1 cellular context compared by ENCODE assay signal in genomic region chr4:77665381-77666069, GRCh38.
TF ChIP-seq lines count a peak whose summit lies in the region.

No MANE protein-coding gene starts in this region.

TF ChIP-seq in K562, 482 proteins besides CTCF, POLR2A, EP300 and RAD21 (continued from another document):
- TF ChIP-seq, protein P1, sequence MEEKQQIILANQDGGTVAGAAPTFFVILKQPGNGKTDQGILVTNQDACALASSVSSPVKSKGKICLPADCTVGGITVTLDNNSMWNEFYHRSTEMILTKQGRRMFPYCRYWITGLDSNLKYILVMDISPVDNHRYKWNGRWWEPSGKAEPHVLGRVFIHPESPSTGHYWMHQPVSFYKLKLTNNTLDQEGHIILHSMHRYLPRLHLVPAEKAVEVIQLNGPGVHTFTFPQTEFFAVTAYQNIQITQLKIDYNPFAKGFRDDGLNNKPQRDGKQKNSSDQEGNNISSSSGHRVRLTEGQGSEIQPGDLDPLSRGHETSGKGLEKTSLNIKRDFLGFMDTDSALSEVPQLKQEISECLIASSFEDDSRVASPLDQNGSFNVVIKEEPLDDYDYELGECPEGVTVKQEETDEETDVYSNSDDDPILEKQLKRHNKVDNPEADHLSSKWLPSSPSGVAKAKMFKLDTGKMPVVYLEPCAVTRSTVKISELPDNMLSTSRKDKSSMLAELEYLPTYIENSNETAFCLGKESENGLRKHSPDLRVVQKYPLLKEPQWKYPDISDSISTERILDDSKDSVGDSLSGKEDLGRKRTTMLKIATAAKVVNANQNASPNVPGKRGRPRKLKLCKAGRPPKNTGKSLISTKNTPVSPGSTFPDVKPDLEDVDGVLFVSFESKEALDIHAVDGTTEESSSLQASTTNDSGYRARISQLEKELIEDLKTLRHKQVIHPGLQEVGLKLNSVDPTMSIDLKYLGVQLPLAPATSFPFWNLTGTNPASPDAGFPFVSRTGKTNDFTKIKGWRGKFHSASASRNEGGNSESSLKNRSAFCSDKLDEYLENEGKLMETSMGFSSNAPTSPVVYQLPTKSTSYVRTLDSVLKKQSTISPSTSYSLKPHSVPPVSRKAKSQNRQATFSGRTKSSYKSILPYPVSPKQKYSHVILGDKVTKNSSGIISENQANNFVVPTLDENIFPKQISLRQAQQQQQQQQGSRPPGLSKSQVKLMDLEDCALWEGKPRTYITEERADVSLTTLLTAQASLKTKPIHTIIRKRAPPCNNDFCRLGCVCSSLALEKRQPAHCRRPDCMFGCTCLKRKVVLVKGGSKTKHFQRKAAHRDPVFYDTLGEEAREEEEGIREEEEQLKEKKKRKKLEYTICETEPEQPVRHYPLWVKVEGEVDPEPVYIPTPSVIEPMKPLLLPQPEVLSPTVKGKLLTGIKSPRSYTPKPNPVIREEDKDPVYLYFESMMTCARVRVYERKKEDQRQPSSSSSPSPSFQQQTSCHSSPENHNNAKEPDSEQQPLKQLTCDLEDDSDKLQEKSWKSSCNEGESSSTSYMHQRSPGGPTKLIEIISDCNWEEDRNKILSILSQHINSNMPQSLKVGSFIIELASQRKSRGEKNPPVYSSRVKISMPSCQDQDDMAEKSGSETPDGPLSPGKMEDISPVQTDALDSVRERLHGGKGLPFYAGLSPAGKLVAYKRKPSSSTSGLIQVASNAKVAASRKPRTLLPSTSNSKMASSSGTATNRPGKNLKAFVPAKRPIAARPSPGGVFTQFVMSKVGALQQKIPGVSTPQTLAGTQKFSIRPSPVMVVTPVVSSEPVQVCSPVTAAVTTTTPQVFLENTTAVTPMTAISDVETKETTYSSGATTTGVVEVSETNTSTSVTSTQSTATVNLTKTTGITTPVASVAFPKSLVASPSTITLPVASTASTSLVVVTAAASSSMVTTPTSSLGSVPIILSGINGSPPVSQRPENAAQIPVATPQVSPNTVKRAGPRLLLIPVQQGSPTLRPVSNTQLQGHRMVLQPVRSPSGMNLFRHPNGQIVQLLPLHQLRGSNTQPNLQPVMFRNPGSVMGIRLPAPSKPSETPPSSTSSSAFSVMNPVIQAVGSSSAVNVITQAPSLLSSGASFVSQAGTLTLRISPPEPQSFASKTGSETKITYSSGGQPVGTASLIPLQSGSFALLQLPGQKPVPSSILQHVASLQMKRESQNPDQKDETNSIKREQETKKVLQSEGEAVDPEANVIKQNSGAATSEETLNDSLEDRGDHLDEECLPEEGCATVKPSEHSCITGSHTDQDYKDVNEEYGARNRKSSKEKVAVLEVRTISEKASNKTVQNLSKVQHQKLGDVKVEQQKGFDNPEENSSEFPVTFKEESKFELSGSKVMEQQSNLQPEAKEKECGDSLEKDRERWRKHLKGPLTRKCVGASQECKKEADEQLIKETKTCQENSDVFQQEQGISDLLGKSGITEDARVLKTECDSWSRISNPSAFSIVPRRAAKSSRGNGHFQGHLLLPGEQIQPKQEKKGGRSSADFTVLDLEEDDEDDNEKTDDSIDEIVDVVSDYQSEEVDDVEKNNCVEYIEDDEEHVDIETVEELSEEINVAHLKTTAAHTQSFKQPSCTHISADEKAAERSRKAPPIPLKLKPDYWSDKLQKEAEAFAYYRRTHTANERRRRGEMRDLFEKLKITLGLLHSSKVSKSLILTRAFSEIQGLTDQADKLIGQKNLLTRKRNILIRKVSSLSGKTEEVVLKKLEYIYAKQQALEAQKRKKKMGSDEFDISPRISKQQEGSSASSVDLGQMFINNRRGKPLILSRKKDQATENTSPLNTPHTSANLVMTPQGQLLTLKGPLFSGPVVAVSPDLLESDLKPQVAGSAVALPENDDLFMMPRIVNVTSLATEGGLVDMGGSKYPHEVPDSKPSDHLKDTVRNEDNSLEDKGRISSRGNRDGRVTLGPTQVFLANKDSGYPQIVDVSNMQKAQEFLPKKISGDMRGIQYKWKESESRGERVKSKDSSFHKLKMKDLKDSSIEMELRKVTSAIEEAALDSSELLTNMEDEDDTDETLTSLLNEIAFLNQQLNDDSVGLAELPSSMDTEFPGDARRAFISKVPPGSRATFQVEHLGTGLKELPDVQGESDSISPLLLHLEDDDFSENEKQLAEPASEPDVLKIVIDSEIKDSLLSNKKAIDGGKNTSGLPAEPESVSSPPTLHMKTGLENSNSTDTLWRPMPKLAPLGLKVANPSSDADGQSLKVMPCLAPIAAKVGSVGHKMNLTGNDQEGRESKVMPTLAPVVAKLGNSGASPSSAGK (IDR thresholded peaks at IDR 0.05) = no peak
- TF ChIP-seq TEAD4 (IDR thresholded peaks at IDR 0.05; ENCODE audit: low read length) (no peak), TEAD4 (CRISPR knock-in tag; IDR thresholded peaks at IDR 0.05; ENCODE audit: borderline replicate concordance) (no peak)
- TF ChIP-seq, protein P2, sequence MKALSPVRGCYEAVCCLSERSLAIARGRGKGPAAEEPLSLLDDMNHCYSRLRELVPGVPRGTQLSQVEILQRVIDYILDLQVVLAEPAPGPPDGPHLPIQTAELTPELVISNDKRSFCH (CRISPR knock-in tag; IDR thresholded peaks at IDR 0.05) = no peak
- TF ChIP-seq, protein P2 (tag; IDR thresholded peaks at IDR 0.05) = no peak
TF ChIP-seq in K562: peak in this region for 5.
